In the genomic region with DNA sequence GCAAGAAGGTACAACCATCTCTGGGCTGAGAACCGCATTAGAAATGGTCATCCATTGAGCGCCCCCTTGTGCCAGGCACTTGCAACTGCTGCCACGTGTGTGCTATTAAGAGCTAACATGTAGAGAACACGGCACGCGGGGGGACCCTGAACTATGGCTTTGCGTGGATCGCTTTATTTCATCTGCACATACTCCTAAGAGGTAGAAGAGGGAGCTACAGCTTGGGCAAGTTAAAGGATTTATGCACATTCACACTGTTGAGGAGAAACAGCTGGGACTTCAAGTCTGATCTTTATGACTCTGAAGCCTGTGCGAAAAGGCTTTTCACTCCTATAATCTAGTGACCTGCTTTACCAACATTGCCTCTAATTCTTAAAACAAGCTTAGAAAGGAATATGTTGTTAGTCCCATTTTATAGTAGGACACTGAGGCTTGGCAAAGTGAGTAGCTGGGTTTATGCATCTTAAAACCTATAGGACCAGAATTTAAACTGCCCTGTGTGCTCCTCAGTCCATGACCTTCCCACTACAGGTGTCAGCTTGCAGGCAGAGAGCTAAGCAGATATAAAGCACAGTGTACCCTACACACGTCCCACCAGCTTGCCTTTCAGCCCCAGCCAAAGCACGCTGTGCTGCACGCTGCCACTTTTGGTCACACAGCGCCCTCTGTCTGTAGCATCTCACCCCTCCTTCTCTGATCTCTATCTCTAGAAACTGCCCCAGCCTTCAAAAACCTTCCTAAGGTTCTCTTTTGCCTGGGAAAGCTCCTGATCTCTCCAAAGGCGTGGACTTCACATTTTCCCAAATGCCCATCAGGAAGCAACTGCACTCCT, we compare ENCODE assay signal across 8 cellular contexts. TPM values are rescaled to one million over a fixed set of nuclear protein-coding genes. Genes with fewer than 3 reads are reported as not detected.
DNase-seq lines count a peak whose midpoint lies in the region; ATAC-seq and TF ChIP-seq lines count a peak whose summit lies in the region.

No MANE protein-coding gene starts in this region.

- H3K4me1 ChIP-seq in OCI-LY3 (ENCODE audit: low read length) (peaks cover 20% of the 10 kb centered on the region), esophagus muscularis mucosa (peaks cover 12 to 16% (median 15%) of the 10 kb centered on the region in 4 donors)

- peak; percentile 92 for DNase-seq in DMS53 (lab: John Stamatoyannopoulos, UW)
- DNase-seq in activated T-cell treated with anti-CD3 and anti-CD28 coated beads for 1 hour (ENCODE audit: low read depth), result peak; percentile 80
- DNase-seq in esophagus muscularis mucosa (ENCODE audit: extremely low spot score), result peak; percentile 96
- peak; percentile 65 to 87 (median 78) for DNase-seq in naive thymus-derived CD8-positive, alpha-beta T cell

- H3K27me3 Mint-ChIP-seq in naive thymus-derived CD8-positive, alpha-beta T cell, result peaks cover 0 to 13% (median 1%) of the 10 kb centered on the region in 5 donors
- no peaks in the 10 kb centered on the region for H3K27me3 Mint-ChIP-seq in stimulated activated memory B cell treated with anti-CD40 and anti-IgM and Interleukin-4, amounts not matched to agents 10 μg/mL and 1 μg/mL and 100 μg/mL, for 72 hours

- H4K20me1 ChIP-seq in OCI-LY3 (ENCODE audit: insufficient read depth, low read length), result no peaks in the 10 kb centered on the region

- peak overlapping the region; percentile 85 for H2AFZ ChIP-seq in OCI-LY3 (ENCODE audit: low read depth, low read length)

- H3K4me1 Mint-ChIP-seq in naive thymus-derived CD8-positive, alpha-beta T cell, result peaks cover 22 to 46% (median 42%) of the 10 kb centered on the region in 4 donors
- peaks cover 24% of the 10 kb centered on the region for H3K4me1 Mint-ChIP-seq in stimulated activated memory B cell treated with anti-CD40 and anti-IgM and Interleukin-4, amounts not matched to agents 10 μg/mL and 1 μg/mL and 100 μg/mL, for 72 hours

- peak; percentile 74 for ATAC-seq in GM21723 (IDR thresholded peaks at IDR 0.05; ENCODE audit: unreplicated experiment)
- peak; percentile 88 to 92 for ATAC-seq in naive thymus-derived CD8-positive, alpha-beta T cell
- ATAC-seq in stimulated activated memory B cell treated with anti-CD40 and anti-IgM and Interleukin-4, amounts not matched to agents 10 μg/mL and 1 μg/mL and 100 μg/mL, for 72 hours, result peak; percentile 93

- H3K4me2 ChIP-seq in OCI-LY3 (ENCODE audit: low read length), result peak overlapping the region; percentile 93

- peak; percentile 95 for TF ChIP-seq CTCF in OCI-LY3 (IDR thresholded peaks at IDR 0.05; ENCODE audit: low read depth, low read length)
- TF ChIP-seq CTCF in esophagus muscularis mucosa (IDR thresholded peaks at IDR 0.05), result peak; percentile 77 to 84 (median 79)

- H3K36me3 ChIP-seq in OCI-LY3 (replicated peaks; ENCODE audit: low read depth, low read length) (no peaks in the 10 kb centered on the region), esophagus muscularis mucosa (peaks cover 0 to 4% (median 0%) of the 10 kb centered on the region in 4 donors)

- no peaks in the 10 kb centered on the region for H3K79me2 ChIP-seq in OCI-LY3 (ENCODE audit: low read length)

- peak overlapping the region; percentile 28 for H3K27ac ChIP-seq in OCI-LY3 (ENCODE audit: low read length)
- peak overlapping the region in 1 of 4 donors; percentile 3 for H3K27ac ChIP-seq in esophagus muscularis mucosa (replicated peaks in 1 of 4)

- TF ChIP-seq POLR2A in esophagus muscularis mucosa (IDR thresholded peaks at IDR 0.05; ENCODE audit: low read depth), result no peak

- H3K9me3 Mint-ChIP-seq in naive thymus-derived CD8-positive, alpha-beta T cell, result no peaks in the 10 kb centered on the region
- no peaks in the 10 kb centered on the region for H3K9me3 Mint-ChIP-seq in stimulated activated memory B cell treated with anti-CD40 and anti-IgM and Interleukin-4, amounts not matched to agents 10 μg/mL and 1 μg/mL and 100 μg/mL, for 72 hours

- H3K9me3 ChIP-seq in OCI-LY3 (ENCODE audit: insufficient read depth, low read length), result no peaks in the 10 kb centered on the region
- no peaks in the 10 kb centered on the region for H3K9me3 ChIP-seq in esophagus muscularis mucosa

- H3K36me3 Mint-ChIP-seq in naive thymus-derived CD8-positive, alpha-beta T cell, result no peaks in the 10 kb centered on the region
- no peaks in the 10 kb centered on the region for H3K36me3 Mint-ChIP-seq in stimulated activated memory B cell treated with anti-CD40 and anti-IgM and Interleukin-4, amounts not matched to agents 10 μg/mL and 1 μg/mL and 100 μg/mL, for 72 hours

- WGBS in esophagus muscularis mucosa, result 8% methylated on average over 14 of the region's 14 CpGs

- intact Hi-C loops in esophagus muscularis mucosa (cut with DNase I), result loop anchor here (2.0 to 5.0 kb wide), 3 partner anchors 111 to 289 kb away; no protein-coding TSS in a partner anchor

- no peaks in the 10 kb centered on the region for H3K27me3 ChIP-seq in OCI-LY3 (ENCODE audit: low read depth, low read length)
- peaks cover 0 to 5% (median 0%) of the 10 kb centered on the region in 4 donors for H3K27me3 ChIP-seq in esophagus muscularis mucosa

- H3K4me3 ChIP-seq in OCI-LY3 (ENCODE audit: low read length) (peak overlapping the region; percentile 76), esophagus muscularis mucosa (peak overlapping the region in 2 of 4 donors; percentile 8 to 27)

- peak overlapping the region in 3 of 10 donors; percentile 32 to 86 (median 53) for H3K27ac Mint-ChIP-seq in naive thymus-derived CD8-positive, alpha-beta T cell
- no peak overlapping the region for H3K27ac Mint-ChIP-seq in stimulated activated memory B cell treated with anti-CD40 and anti-IgM and Interleukin-4, amounts not matched to agents 10 μg/mL and 1 μg/mL and 100 μg/mL, for 72 hours

- TF ChIP-seq EP300 in Ishikawa (IDR thresholded peaks at IDR 0.05; ENCODE audit: borderline replicate concordance) (no peak), esophagus muscularis mucosa (IDR thresholded peaks at IDR 0.05) (no peak)

- H3K4me3 Mint-ChIP-seq in naive thymus-derived CD8-positive, alpha-beta T cell, result peak overlapping the region; percentile 70 to 88 (median 81)
- H3K4me3 Mint-ChIP-seq in stimulated activated memory B cell treated with anti-CD40 and anti-IgM and Interleukin-4, amounts not matched to agents 10 μg/mL and 1 μg/mL and 100 μg/mL, for 72 hours, result peak overlapping the region; percentile 63

- H3K9ac ChIP-seq in OCI-LY3 (ENCODE audit: low read length), result peak overlapping the region; percentile 66

- peak; percentile 89 for TF ChIP-seq RAD21 in Ishikawa (IDR thresholded peaks at IDR 0.05; ENCODE audit: low read depth)

- POLR2A ChIA-PET in naive thymus-derived CD8-positive, alpha-beta T cell (lab: Charles Lee), result interaction anchor here (0.7 to 2.0 kb wide), 11 partner anchors 9 to 1205 kb away, joined by 3 to 6 read pairs (median 4); a partner anchor contains a TSS

TF ChIP-seq in Ishikawa, 13 proteins besides CTCF, POLR2A, EP300 and RAD21:
- no peak for TF ChIP-seq TAF1 (IDR thresholded peaks at IDR 0.05; ENCODE audit: low read depth)
- TF ChIP-seq CREB1 (IDR thresholded peaks at IDR 0.05; ENCODE audit: low read depth), result no peak
- TF ChIP-seq, protein P1, sequence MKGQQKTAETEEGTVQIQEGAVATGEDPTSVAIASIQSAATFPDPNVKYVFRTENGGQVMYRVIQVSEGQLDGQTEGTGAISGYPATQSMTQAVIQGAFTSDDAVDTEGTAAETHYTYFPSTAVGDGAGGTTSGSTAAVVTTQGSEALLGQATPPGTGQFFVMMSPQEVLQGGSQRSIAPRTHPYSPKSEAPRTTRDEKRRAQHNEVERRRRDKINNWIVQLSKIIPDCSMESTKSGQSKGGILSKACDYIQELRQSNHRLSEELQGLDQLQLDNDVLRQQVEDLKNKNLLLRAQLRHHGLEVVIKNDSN (IDR thresholded peaks at IDR 0.05), result peak; percentile 46
- TF ChIP-seq CEBPB (IDR thresholded peaks at IDR 0.05), result no peak
- TF ChIP-seq YY1 (IDR thresholded peaks at IDR 0.05; ENCODE audit: low read depth), result no peak
- TF ChIP-seq NFIC (IDR thresholded peaks at IDR 0.05), result no peak
- TF ChIP-seq, protein P2, sequence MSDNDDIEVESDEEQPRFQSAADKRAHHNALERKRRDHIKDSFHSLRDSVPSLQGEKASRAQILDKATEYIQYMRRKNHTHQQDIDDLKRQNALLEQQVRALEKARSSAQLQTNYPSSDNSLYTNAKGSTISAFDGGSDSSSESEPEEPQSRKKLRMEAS (IDR thresholded peaks at IDR 0.05), result peak; percentile 87
- TF ChIP-seq EGR1 (IDR thresholded peaks at IDR 0.05), result no peak
- TF ChIP-seq TEAD4 (IDR thresholded peaks at IDR 0.05), result peak; percentile 27; the same call in 1 of the 2 replicates
- TF ChIP-seq FOXM1 (IDR thresholded peaks at IDR 0.05; ENCODE audit: borderline replicate concordance, low read depth), result no peak
- TF ChIP-seq, protein P3, sequence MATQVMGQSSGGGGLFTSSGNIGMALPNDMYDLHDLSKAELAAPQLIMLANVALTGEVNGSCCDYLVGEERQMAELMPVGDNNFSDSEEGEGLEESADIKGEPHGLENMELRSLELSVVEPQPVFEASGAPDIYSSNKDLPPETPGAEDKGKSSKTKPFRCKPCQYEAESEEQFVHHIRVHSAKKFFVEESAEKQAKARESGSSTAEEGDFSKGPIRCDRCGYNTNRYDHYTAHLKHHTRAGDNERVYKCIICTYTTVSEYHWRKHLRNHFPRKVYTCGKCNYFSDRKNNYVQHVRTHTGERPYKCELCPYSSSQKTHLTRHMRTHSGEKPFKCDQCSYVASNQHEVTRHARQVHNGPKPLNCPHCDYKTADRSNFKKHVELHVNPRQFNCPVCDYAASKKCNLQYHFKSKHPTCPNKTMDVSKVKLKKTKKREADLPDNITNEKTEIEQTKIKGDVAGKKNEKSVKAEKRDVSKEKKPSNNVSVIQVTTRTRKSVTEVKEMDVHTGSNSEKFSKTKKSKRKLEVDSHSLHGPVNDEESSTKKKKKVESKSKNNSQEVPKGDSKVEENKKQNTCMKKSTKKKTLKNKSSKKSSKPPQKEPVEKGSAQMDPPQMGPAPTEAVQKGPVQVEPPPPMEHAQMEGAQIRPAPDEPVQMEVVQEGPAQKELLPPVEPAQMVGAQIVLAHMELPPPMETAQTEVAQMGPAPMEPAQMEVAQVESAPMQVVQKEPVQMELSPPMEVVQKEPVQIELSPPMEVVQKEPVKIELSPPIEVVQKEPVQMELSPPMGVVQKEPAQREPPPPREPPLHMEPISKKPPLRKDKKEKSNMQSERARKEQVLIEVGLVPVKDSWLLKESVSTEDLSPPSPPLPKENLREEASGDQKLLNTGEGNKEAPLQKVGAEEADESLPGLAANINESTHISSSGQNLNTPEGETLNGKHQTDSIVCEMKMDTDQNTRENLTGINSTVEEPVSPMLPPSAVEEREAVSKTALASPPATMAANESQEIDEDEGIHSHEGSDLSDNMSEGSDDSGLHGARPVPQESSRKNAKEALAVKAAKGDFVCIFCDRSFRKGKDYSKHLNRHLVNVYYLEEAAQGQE (IDR thresholded peaks at IDR 0.05; ENCODE audit: low read depth), result no peak
- TF ChIP-seq ZBTB7A (IDR thresholded peaks at IDR 0.05; ENCODE audit: low read depth), result no peak
- no peak for TF ChIP-seq TCF12 (IDR thresholded peaks at IDR 0.05; ENCODE audit: low read depth)

RNA-seq across cellular contexts. Expression of a gene that starts 57.8 kb away (rescaled TPM):
- 1 to 10 TPM; 2.7 to 3.7 (median 3.0) TPM for total RNA-seq in esophagus muscularis mucosa
- total RNA-seq in naive thymus-derived CD8-positive, alpha-beta T cell, result 10 to 100 TPM; 10.8 to 12.8 TPM
- 1 to 10 TPM; 3.8 to 6.9 (median 4.5) TPM for polyA plus RNA-seq in naive thymus-derived CD8-positive, alpha-beta T cell
